In the genomic region with DNA sequence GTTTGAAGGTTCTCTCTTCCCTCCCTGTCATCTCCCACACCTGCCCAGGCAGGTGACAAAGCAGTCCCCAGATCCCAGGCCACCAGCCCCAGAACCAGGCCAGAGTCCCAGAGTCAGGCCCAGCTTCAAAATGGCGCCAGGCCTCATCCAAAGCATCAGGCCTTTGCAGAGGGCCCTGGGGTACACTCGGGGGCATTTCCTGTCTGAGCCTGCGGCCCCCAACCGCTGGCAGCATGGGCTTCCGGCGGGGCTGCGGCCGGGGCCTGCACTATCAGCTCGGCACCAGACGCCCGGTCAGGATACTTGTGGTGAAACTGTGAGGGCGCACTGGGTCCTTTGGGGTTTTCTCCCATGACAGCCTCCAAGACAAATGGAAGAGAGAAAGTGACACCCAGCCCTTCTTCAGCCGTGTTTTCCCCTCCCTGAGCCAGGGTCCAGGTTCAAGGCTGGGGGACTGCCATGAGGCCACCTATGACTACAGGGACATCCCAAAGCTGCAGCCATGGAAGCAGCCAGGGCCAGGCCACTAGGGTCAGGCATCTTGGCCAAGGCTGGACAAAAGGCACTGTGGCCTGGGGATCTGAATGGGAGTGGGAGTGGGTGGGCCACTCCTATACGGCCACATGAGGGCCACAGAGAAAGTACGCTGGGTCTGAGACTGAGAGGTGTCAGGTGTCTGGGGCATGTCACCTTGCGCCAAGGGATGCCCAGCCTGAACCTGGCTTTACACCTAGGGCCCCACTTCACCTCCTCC, we compare ENCODE assay signal across 8 cellular contexts. TPM values are rescaled to one million over a fixed set of nuclear protein-coding genes. Genes with fewer than 3 reads are reported as not detected.
A peak's percentile ranks its signal among the peaks of the same experiment; 100 is the strongest.
DNase-seq lines count a peak whose midpoint lies in the region; ATAC-seq and TF ChIP-seq lines count a peak whose summit lies in the region.

No MANE protein-coding gene starts in this region.

- H3K9me3 ChIP-seq in mammary epithelial cell (replicated peaks; ENCODE audit: insufficient read depth, low read length) = no peaks in the 10 kb centered on the region

- H2AFZ ChIP-seq in mammary epithelial cell (ENCODE audit: low read depth, low read length) = no peak overlapping the region

- peaks cover 25% of the 10 kb centered on the region for H3K36me3 Mint-ChIP-seq in nephron (ENCODE audit: low read depth)

- H3K4me3 ChIP-seq in Jurkat, Clone E6-1 (ENCODE audit: low read length) = peak overlapping the region; percentile 78
- H3K4me3 ChIP-seq in mammary epithelial cell (replicated peaks in 1 of 3; ENCODE audit: insufficient read depth in 1 of 3, low read depth in 2 of 3, low read length in 3 of 3) = no peak overlapping the region

- H4K20me1 ChIP-seq in mammary epithelial cell (ENCODE audit: insufficient read depth, low read length) = no peaks in the 10 kb centered on the region

- no TSS peak for BruUV-seq in mammary epithelial cell (replicated peaks; lab: Mats Ljungman, UMichigan)

- TF ChIP-seq CTCF in C4-2B (conservative IDR thresholded peaks at IDR 0.05) = no peak
- no peak for TF ChIP-seq CTCF in mammary epithelial cell (conservative IDR thresholded peaks at IDR 0.05 in 1 of 2, IDR thresholded peaks at IDR 0.05 in 1 of 2; ENCODE audit: extremely low read depth in 1 of 2, insufficient read depth in 1 of 2, low read depth in 1 of 2, low read length in 2 of 2)
- TF ChIP-seq CTCF in nephron (IDR thresholded peaks at IDR 0.05; ENCODE audit: unreplicated experiment in 3 of 3) = no peak
- no peak for TF ChIP-seq CTCF in GM10266 (IDR thresholded peaks at IDR 0.05; ENCODE audit: control insufficient read depth, insufficient read depth, low read depth, missing control alignments)

- 98% methylated on average over 12 of the region's 16 CpGs for WGBS in mammary epithelial cell (ENCODE audit: low coverage, missing lambda C conversion rate)

- peaks cover 12% of the 10 kb centered on the region for H3K36me3 ChIP-seq in mammary epithelial cell (ENCODE audit: insufficient read depth, low read length)

- no peaks in the 10 kb centered on the region for H3K9me3 Mint-ChIP-seq in nephron

- CTCF ChIA-PET in mammary epithelial cell (lab: Charles Lee; ENCODE audit: low non-redundant PET) = interaction anchor here (0.7 kb wide), 1 partner anchor 171 kb away, joined by 3 read pairs; no protein-coding TSS in a partner anchor

- H3K4me1 ChIP-seq in mammary epithelial cell (ENCODE audit: insufficient read depth, low read length) = peaks cover 34% of the 10 kb centered on the region

- peak overlapping the region; percentile 87 for H3K4me2 ChIP-seq in mammary epithelial cell (ENCODE audit: insufficient read depth, low read depth, low read length)

- H3K27me3 Mint-ChIP-seq in nephron (ENCODE audit: low read depth) = no peaks in the 10 kb centered on the region

- no peak overlapping the region for H3K9ac ChIP-seq in mammary epithelial cell (ENCODE audit: insufficient read depth, low read length)

- peaks cover 22% of the 10 kb centered on the region for H3K4me1 Mint-ChIP-seq in nephron

- dilution Hi-C loops in mammary epithelial cell (cut with HindIII; ENCODE audit: low sequenced_read_pairs) = no loop called here

- in situ Hi-C loops in mammary epithelial cell (cut with MboI; ENCODE audit: low sequenced_read_pairs in 2 of 2) = no loop called here

- peaks cover 50% of the 10 kb centered on the region for H3K79me2 ChIP-seq in mammary epithelial cell (ENCODE audit: insufficient read depth, low read length)

- no peak overlapping the region for H3K27ac Mint-ChIP-seq in nephron

- peak overlapping the region; percentile 40 to 60 (median 48) for H3K4me3 Mint-ChIP-seq in nephron

- no peak for ATAC-seq in GM21381 (IDR thresholded peaks at IDR 0.05; ENCODE audit: unreplicated experiment)
- ATAC-seq in HG02759 (IDR thresholded peaks at IDR 0.05; ENCODE audit: unreplicated experiment) = no peak

- DNase-seq in Jurkat, Clone E6-1 (ENCODE audit: low read depth, low spot score) = no peak
- no peak for DNase-seq in mammary epithelial cell
- DNase-seq in GM10266 (ENCODE audit: extremely low spot score) = no peak
- DNase-seq in GM19238 (ENCODE audit: insufficient read length, low spot score) = no peak

- H3K27ac ChIP-seq in C4-2B (peak overlapping the region; percentile 79), mammary epithelial cell (ENCODE audit: insufficient read depth, low read depth, low read length) (no peak overlapping the region)

- H3K27me3 ChIP-seq in mammary epithelial cell (ENCODE audit: insufficient read depth, low read length) = no peaks in the 10 kb centered on the region

- intact Hi-C loops in mammary epithelial cell (cut with micrococcal nuclease) = loop anchor here (1.0 kb wide), 1 partner anchor 230 kb away; no protein-coding TSS in a partner anchor

RNA-seq across cellular contexts. Expression of a gene that starts 33.9 kb away (rescaled TPM):
- polyA plus RNA-seq in Jurkat, Clone E6-1 (2012; ENCODE audit: insufficient read depth, insufficient read length) = 165 TPM
- 100 to 1,000 TPM; 206 to 305 TPM for total RNA-seq in mammary epithelial cell
- 317 TPM for polyA plus RNA-seq in mammary epithelial cell
- polyA minus RNA-seq in mammary epithelial cell = 414 TPM
